In genomic region chr14:67583711-67584644, GRCh38 we compare ENCODE assay signal across 8 cellular contexts. TPM values are rescaled to one million over a fixed set of nuclear protein-coding genes. Genes with fewer than 3 reads are reported as not detected.
DNase-seq lines count a peak whose midpoint lies in the region; ATAC-seq and TF ChIP-seq lines count a peak whose summit lies in the region.

No MANE protein-coding gene starts in this region.

- no peaks in the 10 kb centered on the region for H3K4me1 ChIP-seq in smooth muscle cell (ENCODE audit: low read depth)

- ATAC-seq in GM21723 (IDR thresholded peaks at IDR 0.05; ENCODE audit: unreplicated experiment) (peak; percentile 65), GM21447 (IDR thresholded peaks at IDR 0.05; ENCODE audit: unreplicated experiment) (no peak)

- H3K9ac ChIP-seq in smooth muscle cell (ENCODE audit: low read depth): no peak overlapping the region

- TF ChIP-seq CTCF in smooth muscle cell (IDR thresholded peaks at IDR 0.05; ENCODE audit: borderline replicate concordance, insufficient read depth, poor library complexity, severe bottlenecking): peak; percentile 61

- H3K4me3 ChIP-seq in smooth muscle cell: no peak overlapping the region

- no peaks in the 10 kb centered on the region for H3K27me3 ChIP-seq in smooth muscle cell (ENCODE audit: low read depth)

- H3K9me3 ChIP-seq in smooth muscle cell (replicated peaks; ENCODE audit: low read depth): no peaks in the 10 kb centered on the region

- WGBS in smooth muscle cell (ENCODE audit: low lambda C conversion rate): 85% methylated on average over 6 of the region's 6 CpGs

- no peaks in the 10 kb centered on the region for H3K79me2 ChIP-seq in smooth muscle cell (ENCODE audit: low read depth)

- no peaks in the 10 kb centered on the region for H3F3A ChIP-seq in smooth muscle cell (ENCODE audit: low read depth)

- no peak overlapping the region for H2AFZ ChIP-seq in smooth muscle cell (ENCODE audit: low read depth)

- no peak overlapping the region for H3K4me2 ChIP-seq in smooth muscle cell

- DNase-seq in NCI-H1694 treated with DMSO at 0.1 percent for 48 hours (lab: John Stamatoyannopoulos, UW): peak; percentile 6
- DNase-seq in NCI-H1694 (lab: John Stamatoyannopoulos, UW): no peak
- DNase-seq in NCI-H510A treated with DMSO at 0.1 percent for 48 hours (lab: John Stamatoyannopoulos, UW): peak; percentile 57
- DNase-seq in amniotic epithelial cell (ENCODE audit: low read depth): peak; percentile 48
- peak; percentile 69 for DNase-seq in hepatic stellate cell (ENCODE audit: low spot score)
- no peak for DNase-seq in smooth muscle cell (lab: John Stamatoyannopoulos, UW; ENCODE audit: unreplicated experiment)

- H4K20me1 ChIP-seq in smooth muscle cell (ENCODE audit: low read depth): no peaks in the 10 kb centered on the region

- no peaks in the 10 kb centered on the region for H3K36me3 ChIP-seq in smooth muscle cell (ENCODE audit: low read depth)

- H3K27ac ChIP-seq in smooth muscle cell (ENCODE audit: low read depth): no peak overlapping the region

RNA-seq across cellular contexts. Expression of gene PIGH, which starts 16.1 kb away (rescaled TPM):
- total RNA-seq in smooth muscle cell: 15.5 and 35.8 TPM in 2 replicates
- 20.6 and 23.7 TPM in 2 replicates for polyA plus RNA-seq in smooth muscle cell

RNA-seq across cellular contexts. Expression of gene ARG2, which starts 35.7 kb away (rescaled TPM):
- 11.3 and 13.4 TPM in 2 replicates for total RNA-seq in smooth muscle cell
- 11.7 and 18.5 TPM in 2 replicates for polyA plus RNA-seq in smooth muscle cell

RNA-seq across cellular contexts. Expression of gene PLEKHH1, which starts 50.9 kb away (rescaled TPM):
- total RNA-seq in smooth muscle cell: 2.6 and 12.1 TPM in 2 replicates
- 0.88 and 3.8 TPM in 2 replicates for polyA plus RNA-seq in smooth muscle cell

Comparison
In these comparisons a context has a peak if more than half of its experiments do, and no peak if none do; other contexts are left out.
1. DNase-seq: peak in NCI-H1694 treated with DMSO at 0.1 percent for 48 hours (single experiment), NCI-H510A treated with DMSO at 0.1 percent for 48 hours (single experiment), amniotic epithelial cell (single experiment) and hepatic stellate cell (single experiment); none in NCI-H1694 (single experiment) and smooth muscle cell (single experiment).